15 cellular contexts compared by ENCODE assay signal in the genomic region with DNA sequence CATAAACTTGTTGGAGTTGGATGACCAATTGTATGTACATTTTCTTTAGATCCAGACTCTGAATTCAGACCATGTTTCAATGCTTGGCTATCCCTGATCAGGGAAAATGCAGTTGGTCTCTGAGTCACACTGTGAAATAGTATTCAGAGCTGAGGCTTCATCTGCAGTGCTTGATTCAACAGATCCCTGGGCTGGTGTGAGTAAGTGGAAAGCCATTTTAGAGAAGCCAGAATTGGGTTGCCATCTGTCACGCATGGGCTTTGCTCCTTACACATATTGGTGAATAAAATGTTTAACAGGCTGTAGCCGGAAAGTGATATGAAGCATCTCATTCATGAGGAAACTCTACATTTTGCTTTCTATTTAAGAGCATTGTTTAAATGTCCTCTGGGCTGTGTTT. TPM values are rescaled to one million over a fixed set of nuclear protein-coding genes. Genes with fewer than 3 reads are reported as not detected.
DNase-seq lines count a peak whose midpoint lies in the region; ATAC-seq and TF ChIP-seq lines count a peak whose summit lies in the region.
"Had no signal": no experiment of that assay in that cellular context is flagged by ENCODE, and none has a peak within 500 bp of the region (broad histone marks: within the 10 kb centered on the region; RNA-seq: fewer than 3 reads in every experiment).

No MANE protein-coding gene starts in this region.

- in situ Hi-C loops in IMR-90 (cut with MboI; ENCODE audit: low sequenced_read_pairs): no loop called here
- in situ Hi-C loops in astrocyte of the cerebellum (cut with HindIII; ENCODE audit: low sequenced_read_pairs): no loop called here

- no peak for TF ChIP-seq EP300 in suprapubic skin (IDR thresholded peaks at IDR 0.05)

- no peak overlapping the region for H2BK20ac ChIP-seq in IMR-90 (ENCODE audit: low read depth, low read length)

- CTCF ChIA-PET in IMR-90 (lab: Yijun Ruan, JAX) (interaction anchor here (1.2 kb wide), 1 partner anchor 42 kb away, joined by 3 read pairs; no protein-coding TSS in a partner anchor), Caco-2 (lab: Charles Lee) (no interaction called here)

- H3K9ac ChIP-seq in IMR-90 (ENCODE audit: low read depth, low read length): no peak overlapping the region

- DNase-seq in AG08395 (ENCODE audit: low spot score): peak; percentile 95
- DNase-seq in IMR-90: peak; percentile 98
- peak; percentile 70 for DNase-seq in astrocyte of the cerebellum (ENCODE audit: low read depth)
- no peak for DNase-seq in glutamatergic neuron
- no peak for DNase-seq in NCI-H526 (lab: John Stamatoyannopoulos, UW)
- DNase-seq in right atrium auricular region (ENCODE audit: low spot score): no peak
- DNase-seq in Caco-2: no peak
- no peak for DNase-seq in suprapubic skin (ENCODE audit: low spot score in 2 of 2)
- DNase-seq: activated CD4-positive, alpha-beta T cell treated with anti-CD3 and anti-CD28 coated beads for 1 hour had no signal

- no peak overlapping the region for H3K4me3 ChIP-seq in IMR-90 (ENCODE audit: insufficient read depth, low read depth, low read length)
- H3K4me3 ChIP-seq in astrocyte of the cerebellum (ENCODE audit: low read depth, low read length): no peak overlapping the region
- H3K4me3 ChIP-seq in right atrium auricular region: no peak overlapping the region
- H3K4me3 ChIP-seq in Caco-2 (ENCODE audit: low read depth, low read length): no peak overlapping the region
- H3K4me3 ChIP-seq in suprapubic skin: no peak overlapping the region
- H3K4me3 ChIP-seq: GM23338, K562, thoracic aorta had no signal

- H3K14ac ChIP-seq in IMR-90 (replicated peaks; ENCODE audit: low read depth, low read length): no peak overlapping the region

- ATAC-seq in IMR-90 (ENCODE audit: low read depth): peak; percentile 97
- ATAC-seq: GM23338, K562 had no signal

- TF ChIP-seq CTCF in IMR-90 (conservative IDR thresholded peaks at IDR 0.05; ENCODE audit: low read depth, low read length) (no peak), astrocyte of the cerebellum (IDR thresholded peaks at IDR 0.05; ENCODE audit: low read depth, low read length, missing control alignments) (no peak), glutamatergic neuron (IDR thresholded peaks at IDR 0.05; ENCODE audit: partially characterized antibody, unreplicated experiment) (no peak), right atrium auricular region (IDR thresholded peaks at IDR 0.05) (no peak), Caco-2 (IDR thresholded peaks at IDR 0.05; ENCODE audit: insufficient read depth in 1 of 2, low read depth in 1 of 2, low read length in 1 of 2, severe bottlenecking in 1 of 2, unreplicated experiment in 1 of 2) (no peak), suprapubic skin (IDR thresholded peaks at IDR 0.05) (no peak)

- peak overlapping the region; percentile 12; the same call in 1 of the 2 replicates for H3K4me2 ChIP-seq in IMR-90 (ENCODE audit: low read depth, low read length)
- H3K4me2 ChIP-seq: GM23338 had no signal

- TF ChIP-seq POLR2A in IMR-90 (IDR thresholded peaks at IDR 0.05; ENCODE audit: low read depth, low read length) (no peak), suprapubic skin (IDR thresholded peaks at IDR 0.05) (no peak)

- no peak overlapping the region for H2BK120ac ChIP-seq in IMR-90 (ENCODE audit: low read depth, low read length)

- H3K18ac ChIP-seq in IMR-90 (ENCODE audit: low read depth, low read length): no peak overlapping the region

- no peak overlapping the region for H3K56ac ChIP-seq in IMR-90 (ENCODE audit: extremely low read depth, insufficient read depth, low read length)

- H2AK9ac ChIP-seq in IMR-90 (replicated peaks; ENCODE audit: low read depth, low read length, poor library complexity): no peak overlapping the region

- H2BK15ac ChIP-seq in IMR-90 (ENCODE audit: low read depth, low read length): no peak overlapping the region

- H4K20me1 ChIP-seq in IMR-90 (ENCODE audit: insufficient read depth, low read length): no peaks in the 10 kb centered on the region

- POLR2A ChIA-PET in IMR-90 (lab: Charles Lee; ENCODE audit: unreplicated experiment): no interaction called here
- POLR2A ChIA-PET in Caco-2 (lab: Charles Lee): no interaction called here

- H2AK5ac ChIP-seq in IMR-90 (ENCODE audit: low read depth, low read length): no peak overlapping the region

- no peak overlapping the region for H2AFZ ChIP-seq in IMR-90 (replicated peaks; ENCODE audit: low read length, poor library complexity)
- H2AFZ ChIP-seq: GM23338 had no signal

- H3K36me3 ChIP-seq in IMR-90 (ENCODE audit: control insufficient read depth, insufficient read depth, low read length): no peaks in the 10 kb centered on the region
- no peaks in the 10 kb centered on the region for H3K36me3 ChIP-seq in right atrium auricular region
- H3K36me3 ChIP-seq in Caco-2 (ENCODE audit: control insufficient read depth, insufficient read depth, low read length): no peaks in the 10 kb centered on the region
- no peaks in the 10 kb centered on the region for H3K36me3 ChIP-seq in suprapubic skin
- H3K36me3 ChIP-seq: thoracic aorta had no signal

- no peak overlapping the region for H3K23ac ChIP-seq in IMR-90 (ENCODE audit: low read depth, low read length)

- peaks cover 7% of the 10 kb centered on the region for H3K4me1 ChIP-seq in IMR-90 (ENCODE audit: control insufficient read depth, insufficient read depth, low read length)
- H3K4me1 ChIP-seq in right atrium auricular region: peaks cover 0 to 8% of the 10 kb centered on the region in 2 donors
- no peaks in the 10 kb centered on the region for H3K4me1 ChIP-seq in Caco-2
- H3K4me1 ChIP-seq in suprapubic skin: peaks cover 18% of the 10 kb centered on the region

- peaks cover 2% of the 10 kb centered on the region for H3K9me3 Mint-ChIP-seq in glutamatergic neuron (ENCODE audit: unreplicated experiment)
- H3K9me3 Mint-ChIP-seq in Caco-2 (ENCODE audit: unreplicated experiment): peaks cover 2% of the 10 kb centered on the region
- H3K9me3 Mint-ChIP-seq: central memory CD8-positive, alpha-beta T cell; GM23338; mesothelial cell of epicardium had no signal

- no peak overlapping the region for H4K91ac ChIP-seq in IMR-90 (ENCODE audit: insufficient read depth, low read depth, low read length)

- H3K27ac Mint-ChIP-seq in glutamatergic neuron (ENCODE audit: unreplicated experiment) (peak overlapping the region; percentile 83), Caco-2 (ENCODE audit: unreplicated experiment) (no peak overlapping the region)
- H3K27ac Mint-ChIP-seq: B cell, GM23338, mesothelial cell of epicardium had no signal

- peak overlapping the region; percentile 86 for H2BK5ac ChIP-seq in IMR-90 (ENCODE audit: low read depth, low read length, poor library complexity, severe bottlenecking)

- no CpG with 5 or more reads among the region's 2 CpGs for WGBS in IMR-90 (ENCODE audit: extremely low coverage in 2 of 2, insufficient read length in 1 of 2), 2 experiments
- WGBS in suprapubic skin: 77% methylated on average over 2 of the region's 2 CpGs

- H3K27ac ChIP-seq in IMR-90 (ENCODE audit: insufficient read depth, low read length): no peak overlapping the region
- H3K27ac ChIP-seq in right atrium auricular region: no peak overlapping the region
- H3K27ac ChIP-seq in suprapubic skin: no peak overlapping the region
- H3K27ac ChIP-seq: thoracic aorta had no signal

- H3K9me1 ChIP-seq in IMR-90 (ENCODE audit: insufficient read depth, low read length): 0 out of 2 replicates have a peak, but pooled peaks cover 3% of the 10 kb centered on the region

- no peaks in the 10 kb centered on the region for H3K79me1 ChIP-seq in IMR-90 (ENCODE audit: low read depth in 1 of 2, low read length in 2 of 2)

- 0 out of 4 replicates have a peak overlapping the region, but pooled peaks of 1 of the 2 experiments have one; percentile 57 for H4K8ac ChIP-seq in IMR-90 (ENCODE audit: low read depth in 2 of 2, low read length in 2 of 2)

- intact Hi-C loops in IMR-90 (cut with micrococcal nuclease): loop anchor here (5.0 kb wide), 1 partner anchor 93 kb away; the partner anchor contains the start of gene PSME4
- intact Hi-C loops in Caco-2 (cut with micrococcal nuclease; ENCODE audit: unreplicated experiment): no loop called here

- no peak overlapping the region for H4K5ac ChIP-seq in IMR-90 (ENCODE audit: low read depth, low read length)

- H3K36me3 Mint-ChIP-seq in glutamatergic neuron (ENCODE audit: unreplicated experiment) (no peaks in the 10 kb centered on the region), Caco-2 (ENCODE audit: insufficient read depth, unreplicated experiment) (no peaks in the 10 kb centered on the region)

- H3K4me3 Mint-ChIP-seq in glutamatergic neuron (ENCODE audit: unreplicated experiment) (no peak overlapping the region), Caco-2 (ENCODE audit: unreplicated experiment) (no peak overlapping the region)
- H3K4me3 Mint-ChIP-seq: B cell; central memory CD8-positive, alpha-beta T cell; GM23338; mesothelial cell of epicardium had no signal

- H3K27me3 ChIP-seq in IMR-90 (ENCODE audit: control insufficient read depth, insufficient read depth, low read length) (no peaks in the 10 kb centered on the region), right atrium auricular region (no peaks in the 10 kb centered on the region), Caco-2 (replicated peaks; ENCODE audit: control insufficient read depth, insufficient read depth, low read length) (no peaks in the 10 kb centered on the region), suprapubic skin (no peaks in the 10 kb centered on the region)

- H3K4me1 Mint-ChIP-seq in glutamatergic neuron (ENCODE audit: low read depth, unreplicated experiment) (peaks cover 31% of the 10 kb centered on the region), Caco-2 (ENCODE audit: low read depth, unreplicated experiment) (no peaks in the 10 kb centered on the region)
- H3K4me1 Mint-ChIP-seq: central memory CD8-positive, alpha-beta T cell; GM23338; mesothelial cell of epicardium had no signal

- dilution Hi-C loops in IMR-90 (cut with HindIII; ENCODE audit: low sequenced_read_pairs, unreplicated experiment): no loop called here

- BruUV-seq in IMR-90 (replicated peaks; lab: Mats Ljungman, UMichigan) (no TSS peak), Caco-2 (replicated peaks; lab: Mats Ljungman, UMichigan) (no TSS peak)

- no peak overlapping the region for H3K4ac ChIP-seq in IMR-90 (ENCODE audit: low read depth, low read length)

- H3K9me3 ChIP-seq in IMR-90 (ENCODE audit: control insufficient read depth, insufficient read depth, low read length) (no peaks in the 10 kb centered on the region), right atrium auricular region (no peaks in the 10 kb centered on the region), Caco-2 (no peaks in the 10 kb centered on the region; the same call in 1 of the 2 replicates), suprapubic skin (no peaks in the 10 kb centered on the region)
- H3K9me3 ChIP-seq: thoracic aorta had no signal

- TF ChIP-seq RAD21 in IMR-90 (IDR thresholded peaks at IDR 0.05; ENCODE audit: low read length): no peak; the same call in 1 of the 2 replicates

- peaks cover 2% of the 10 kb centered on the region for H3K27me3 Mint-ChIP-seq in glutamatergic neuron (ENCODE audit: unreplicated experiment)
- H3K27me3 Mint-ChIP-seq in Caco-2 (ENCODE audit: insufficient read depth, unreplicated experiment): no peaks in the 10 kb centered on the region
- H3K27me3 Mint-ChIP-seq: B cell; central memory CD8-positive, alpha-beta T cell had no signal

RNA-seq across cellular contexts. Expression of gene ACYP2, which starts 50.0 kb away (rescaled TPM):
- 3.9 and 5.8 TPM in 2 replicates for total RNA-seq in IMR-90 (2012; rRNA removed)
- 5.9 and 7.4 TPM in 2 replicates for polyA plus RNA-seq in IMR-90 (2012; rRNA removed)
- polyA plus RNA-seq in IMR-90 (2012; cell fraction: cytosol; rRNA removed): 3.6 and 5.3 TPM in 2 replicates
- 1.6 and 3.7 TPM in 2 replicates for polyA plus RNA-seq in IMR-90 (2012; cell fraction: nucleus; rRNA removed; ENCODE audit: low replicate concordance)
- 8.4 TPM for total RNA-seq in glutamatergic neuron (ENCODE audit: unreplicated experiment)
- 10 to 100 TPM; 32.7 to 48.1 TPM for total RNA-seq in right atrium auricular region
- total RNA-seq in Caco-2 (2022): 4.1 and 5.4 TPM in 2 replicates
- 10 to 100 TPM in 3 of 4 donors, 1 to 10 TPM in 1; 9.1 to 20.2 (median 14.2) TPM for total RNA-seq in suprapubic skin

Comparison
In these comparisons a context has a peak if more than half of its experiments do, and no peak if none do; other contexts are left out.
1. DNase-seq: peak in AG08395 (single experiment), IMR-90 (single experiment) and astrocyte of the cerebellum (single experiment); none in glutamatergic neuron (single experiment), NCI-H526 (0 of 2), right atrium auricular region (single experiment), Caco-2 (0 of 2) and suprapubic skin (0 of 2).